ENCODE assay signal across 12 cellular contexts in genomic region chr12:65430571-65431306, GRCh38.
DNase-seq lines count a peak whose midpoint lies in the region; ATAC-seq and TF ChIP-seq lines count a peak whose summit lies in the region.
"Had no signal": no experiment of that assay in that cellular context is flagged by ENCODE, and none has a peak within 500 bp of the region (broad histone marks: within the 10 kb centered on the region; RNA-seq: fewer than 3 reads in every experiment).

No MANE protein-coding gene starts in this region.

- H2AFZ ChIP-seq in OCI-LY7 (ENCODE audit: low read length): no peak overlapping the region

- H3K36me3 ChIP-seq in CD8-positive, alpha-beta T cell (ENCODE audit: insufficient read depth, low read length): no peaks in the 10 kb centered on the region
- H3K36me3 ChIP-seq in OCI-LY7 (ENCODE audit: insufficient read depth, low read length) (no peaks in the 10 kb centered on the region), tibial nerve (peaks cover 0 to 5% (median 0%) of the 10 kb centered on the region in 3 donors)
- H3K36me3 ChIP-seq: sigmoid colon, upper lobe of left lung had no signal

- CTCF ChIA-PET in RWPE1 (lab: Yijun Ruan, JAX) (no interaction called here), OCI-LY7 (lab: Charles Lee; ENCODE audit: unreplicated experiment) (no interaction called here)
- CTCF ChIA-PET in CD8-positive, alpha-beta T cell (lab: Charles Lee): no interaction called here

- WGBS in tibial nerve, 2 donors: 68 to 75% methylated on average over 3 of the region's 3 CpGs

- H3K27me3 ChIP-seq in CD8-positive, alpha-beta T cell (ENCODE audit: insufficient read depth, low read length): no peaks in the 10 kb centered on the region
- no peaks in the 10 kb centered on the region for H3K27me3 ChIP-seq in tibial nerve
- H3K27me3 ChIP-seq: heart right ventricle, sigmoid colon, upper lobe of left lung had no signal

- no peak overlapping the region for H3K4me2 ChIP-seq in OCI-LY7 (ENCODE audit: low read length)

- H3K79me2 ChIP-seq in OCI-LY7 (ENCODE audit: insufficient read depth, low read depth, low read length): no peaks in the 10 kb centered on the region

- ATAC-seq in CD8-positive, alpha-beta T cell: no peak
- ATAC-seq: heart right ventricle had no signal

- no peaks in the 10 kb centered on the region for H3K9me2 ChIP-seq in OCI-LY7 (ENCODE audit: insufficient read depth, low read length)

- H3K36me3 Mint-ChIP-seq in CD8-positive, alpha-beta T cell: no peaks in the 10 kb centered on the region

- H3K4me1 Mint-ChIP-seq in CD8-positive, alpha-beta T cell (ENCODE audit: low read depth): no peaks in the 10 kb centered on the region

- H3K9me3 ChIP-seq in CD8-positive, alpha-beta T cell (ENCODE audit: low read length): no peaks in the 10 kb centered on the region
- no peaks in the 10 kb centered on the region for H3K9me3 ChIP-seq in OCI-LY7 (ENCODE audit: low read length)
- H3K9me3 ChIP-seq in tibial nerve: peaks cover 0 to 17% (median 2%) of the 10 kb centered on the region in 4 donors

- H3K4me3 ChIP-seq in epithelial cell of proximal tubule (ENCODE audit: low read depth, low read length) (no peak overlapping the region), OCI-LY7 (ENCODE audit: low read depth, low read length, poor library complexity, severe bottlenecking) (no peak overlapping the region), tibial nerve (no peak overlapping the region)
- H3K4me3 ChIP-seq in CD8-positive, alpha-beta T cell (ENCODE audit: low read depth, low read length): no peak overlapping the region
- H3K4me3 ChIP-seq: heart right ventricle, sigmoid colon, upper lobe of left lung had no signal

- H3K4me1 ChIP-seq in CD8-positive, alpha-beta T cell (ENCODE audit: insufficient read depth, low read length): no peaks in the 10 kb centered on the region
- H3K4me1 ChIP-seq in OCI-LY7 (ENCODE audit: insufficient read depth, low read length, poor library complexity, severe bottlenecking) (no peaks in the 10 kb centered on the region), tibial nerve (peaks cover 0 to 10% (median 0%) of the 10 kb centered on the region in 4 donors)
- H3K4me1 ChIP-seq: upper lobe of left lung had no signal

- no peak overlapping the region for H3K27ac ChIP-seq in RWPE1
- H3K27ac ChIP-seq in CD8-positive, alpha-beta T cell (ENCODE audit: low read depth, low read length): no peak overlapping the region
- no peak overlapping the region for H3K27ac ChIP-seq in OCI-LY7 (ENCODE audit: low read depth, low read length, poor library complexity, severe bottlenecking)
- H3K27ac ChIP-seq in tibial nerve: no peak overlapping the region
- H3K27ac ChIP-seq: heart right ventricle, upper lobe of left lung had no signal

- H3K4me3 Mint-ChIP-seq in CD8-positive, alpha-beta T cell: no peak overlapping the region

- peaks cover 3% of the 10 kb centered on the region for H3K27me3 Mint-ChIP-seq in CD8-positive, alpha-beta T cell (ENCODE audit: low read depth)

- TF ChIP-seq POLR2A in tibial nerve (IDR thresholded peaks at IDR 0.05): no peak

- TF ChIP-seq CTCF in RWPE1 (conservative IDR thresholded peaks at IDR 0.05; ENCODE audit: low read depth) (no peak), epithelial cell of proximal tubule (conservative IDR thresholded peaks at IDR 0.05; ENCODE audit: low read depth, low read length) (no peak), OCI-LY7 (conservative IDR thresholded peaks at IDR 0.05; ENCODE audit: low read length) (no peak), tibial nerve (IDR thresholded peaks at IDR 0.05) (no peak)
- no peak for TF ChIP-seq CTCF in CD8-positive, alpha-beta T cell (IDR thresholded peaks at IDR 0.05)

- no peaks in the 10 kb centered on the region for H4K20me1 ChIP-seq in OCI-LY7 (ENCODE audit: insufficient read depth, low read length)

- POLR2A ChIA-PET in RWPE1 (lab: Yijun Ruan, JAX; ENCODE audit: low non-redundant PET): no interaction called here
- POLR2A ChIA-PET in CD8-positive, alpha-beta T cell (lab: Charles Lee): no interaction called here
- POLR2A ChIA-PET in OCI-LY7 (lab: Charles Lee): interaction anchor here (1.2 kb wide), 1 partner anchor 9 kb away, joined by 3 read pairs; no protein-coding TSS in a partner anchor

- H3K27ac Mint-ChIP-seq in CD8-positive, alpha-beta T cell: no peak overlapping the region

- TF ChIP-seq EP300 in tibial nerve (IDR thresholded peaks at IDR 0.05): no peak

- no TSS peak for BruUV-seq in OCI-LY7 (replicated peaks; lab: Mats Ljungman, UMichigan)

- intact Hi-C loops in CD8-positive, alpha-beta T cell (cut with DNase I, micrococcal nuclease): no loop called here
- intact Hi-C loops in OCI-LY7 (cut with micrococcal nuclease; ENCODE audit: unreplicated experiment): no loop called here

- DNase-seq in GM03348 (ENCODE audit: low spot score): peak; percentile 51
- DNase-seq in RWPE1 (ENCODE audit: low spot score): peak; percentile 77
- DNase-seq in epithelial cell of proximal tubule (ENCODE audit: low read depth): peak; percentile 78
- DNase-seq in non-pigmented ciliary epithelial cell (ENCODE audit: low read depth): peak; percentile 69
- DNase-seq in CD8-positive, alpha-beta T cell: no peak
- no peak for DNase-seq in UCSD-AML1 (lab: John Stamatoyannopoulos, UW; ENCODE audit: unreplicated experiment)
- no peak for DNase-seq in OCI-LY7 (ENCODE audit: low spot score)
- no peak for DNase-seq in tibial nerve (ENCODE audit: low spot score in 2 of 2)
- DNase-seq: heart right ventricle, NCI-H1930, sigmoid colon, upper lobe of left lung had no signal

- H3K9me3 Mint-ChIP-seq in CD8-positive, alpha-beta T cell: peaks cover 3% of the 10 kb centered on the region

Comparison
In these comparisons a context has a peak if more than half of its experiments do, and no peak if none do; other contexts are left out.
1. DNase-seq: peak in GM03348 (single experiment), RWPE1 (single experiment), epithelial cell of proximal tubule (single experiment) and non-pigmented ciliary epithelial cell (single experiment); none in CD8-positive, alpha-beta T cell (0 of 7), UCSD-AML1 (single experiment), OCI-LY7 (single experiment) and tibial nerve (0 of 2).